Comparison of ENCODE assay signal across 40 cellular contexts in the genomic region with DNA sequence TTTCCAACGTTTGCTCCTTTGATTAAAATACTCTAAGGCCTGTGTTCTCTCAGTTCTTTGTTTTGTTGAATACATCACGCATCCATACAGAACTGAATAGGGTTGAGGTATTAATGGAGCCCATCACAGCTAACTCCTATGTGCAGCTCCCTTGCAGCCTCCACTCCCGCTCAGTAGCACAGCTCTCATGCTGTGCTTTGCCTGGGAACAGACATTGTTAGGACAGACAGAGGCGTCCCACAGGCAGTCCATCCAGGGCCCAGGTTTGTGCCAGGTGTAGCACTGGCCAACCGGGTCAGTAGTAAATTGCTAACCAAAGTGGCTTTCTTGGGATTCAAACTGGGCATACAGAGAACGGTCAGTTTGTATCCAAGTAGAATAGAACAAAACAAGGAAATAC.
"Had no signal": no experiment of that assay in that cellular context is flagged by ENCODE, and none has a peak within 500 bp of the region (broad histone marks: within the 10 kb centered on the region; RNA-seq: fewer than 3 reads in every experiment).

No MANE protein-coding gene starts in this region.

- H3K27ac Mint-ChIP-seq: activated naive CD4-positive, alpha-beta T cell treated with anti-CD3 and anti-CD28 coated beads for 36 hours; activated naive CD4-positive, alpha-beta T cell treated with anti-CD3 and anti-CD28 coated beads, Interleukin-2, amount 10 ng/mL, durations not matched to agents 7 days and 5 days; activated naive CD4-positive, alpha-beta T cell treated with anti-CD3 and anti-CD28 coated beads, Interleukin-2, amount 50 U/mL, for 24 hours; activated naive CD4-positive, alpha-beta T cell treated with anti-CD3 and anti-CD28 coated beads, Interleukin-2, amount 50 U/mL, for 72 hours; activated naive CD8-positive, alpha-beta T cell; activated naive CD8-positive, alpha-beta T cell treated with anti-CD3 and anti-CD28 coated beads for 36 hours; activated naive CD8-positive, alpha-beta T cell treated with anti-CD3 and anti-CD28 coated beads, Interleukin-2, amount 10 ng/mL, durations not matched to agents 7 days and 5 days; activated naive CD8-positive, alpha-beta T cell treated with anti-CD3 and anti-CD28 coated beads, Interleukin-2, amount 50 U/mL, for 24 hours; activated T-cell treated with anti-CD3 and anti-CD28 coated beads, Interleukin-2, amount 50 U/mL, for 24 hours; activated T-cell treated with anti-CD3 and anti-CD28 coated beads, Interleukin-2, amount 50 U/mL, for 72 hours; activated T-helper 1 cell treated with anti-CD3 and anti-CD28 coated beads, Interleukin-12 subunit alpha, Interleukin-12 subunit beta, Interleukin-2, Interleukin-4 antibody, amounts not matched to agents 30 ng/mL and 10 ng/mL and 1 ng/mL, durations not matched to agents 14 hours and 24 hours and 36 hours; activated T-helper 17 cell treated with anti-CD3 and anti-CD28 coated beads, Interleukin-2, amount 50 U/mL, for 72 hours; activated T-helper 2 cell treated with anti-CD3 and anti-CD28 coated beads, Interferon-gamma antibody, Interleukin-2, Interleukin-4, amounts not matched to agents 10 μg/mL and 5 μg/mL and 100 μg/mL, durations not matched to agents 14 hours and 24 hours and 36 hours; brain had no signal

- H3K27me3 ChIP-seq: adrenal gland, ascending aorta, body of pancreas, brain microvascular endothelial cell, breast epithelium, cardiac muscle cell had no signal

- H3K27me3 Mint-ChIP-seq: activated naive CD4-positive, alpha-beta T cell treated with anti-CD3 and anti-CD28 coated beads, Interleukin-2, amount 10 ng/mL, durations not matched to agents 7 days and 5 days; activated naive CD8-positive, alpha-beta T cell treated with anti-CD3 and anti-CD28 coated beads for 36 hours; activated naive CD8-positive, alpha-beta T cell treated with anti-CD3 and anti-CD28 coated beads, Interleukin-2, amount 10 ng/mL, durations not matched to agents 7 days and 5 days; activated naive CD8-positive, alpha-beta T cell treated with anti-CD3 and anti-CD28 coated beads, Interleukin-2, amount 50 U/mL, for 24 hours; activated T-cell treated with anti-CD3 and anti-CD28 coated beads, Interleukin-2, amount 50 U/mL, for 24 hours; central memory CD8-positive, alpha-beta T cell had no signal

- H3K36me3 ChIP-seq: adrenal gland, ascending aorta, brain microvascular endothelial cell, breast epithelium, cardiac muscle cell had no signal

- H3K4me3 Mint-ChIP-seq: activated naive CD4-positive, alpha-beta T cell treated with anti-CD3 and anti-CD28 coated beads for 36 hours; activated naive CD4-positive, alpha-beta T cell treated with anti-CD3 and anti-CD28 coated beads, Interleukin-2, amount 10 ng/mL, durations not matched to agents 7 days and 5 days; activated naive CD4-positive, alpha-beta T cell treated with anti-CD3 and anti-CD28 coated beads, Interleukin-2, amount 50 U/mL, for 24 hours; activated naive CD8-positive, alpha-beta T cell; activated naive CD8-positive, alpha-beta T cell treated with anti-CD3 and anti-CD28 coated beads for 36 hours; activated naive CD8-positive, alpha-beta T cell treated with anti-CD3 and anti-CD28 coated beads, Interleukin-2, amount 10 ng/mL, durations not matched to agents 7 days and 5 days; activated naive CD8-positive, alpha-beta T cell treated with anti-CD3 and anti-CD28 coated beads, Interleukin-2, amount 50 U/mL, for 24 hours; activated T-cell treated with anti-CD3 and anti-CD28 coated beads, Interleukin-2, amount 50 U/mL, for 24 hours; activated T-cell treated with anti-CD3 and anti-CD28 coated beads, Interleukin-2, amount 50 U/mL, for 4 hours; activated T-cell treated with anti-CD3 and anti-CD28 coated beads, Interleukin-2, amount 50 U/mL, for 72 hours; activated T-helper 1 cell treated with anti-CD3 and anti-CD28 coated beads, Interleukin-12 subunit alpha, Interleukin-12 subunit beta, Interleukin-2, Interleukin-4 antibody, amounts not matched to agents 30 ng/mL and 10 ng/mL and 1 ng/mL, durations not matched to agents 14 hours and 24 hours and 36 hours; activated T-helper 17 cell treated with anti-CD3 and anti-CD28 coated beads, Interleukin-2, amount 50 U/mL, for 72 hours; brain; central memory CD8-positive, alpha-beta T cell had no signal

- ATAC-seq: activated naive CD4-positive, alpha-beta T cell treated with anti-CD3 and anti-CD28 coated beads, Interleukin-2, amount 50 U/mL, for 72 hours; activated naive CD8-positive, alpha-beta T cell treated with anti-CD3 and anti-CD28 coated beads, Interleukin-2, amount 50 U/mL, for 24 hours; activated T-cell treated with anti-CD3 and anti-CD28 coated beads, Interleukin-2, amount 50 U/mL, for 4 hours; activated T-cell treated with anti-CD3 and anti-CD28 coated beads, Interleukin-2, amount 50 U/mL, for 72 hours; activated T-helper 17 cell treated with anti-CD3 and anti-CD28 coated beads, Interleukin-2, amount 50 U/mL, for 72 hours; body of pancreas had no signal

- H3K4me3 ChIP-seq: adrenal gland, ascending aorta, body of pancreas, breast epithelium, cardiac muscle cell had no signal

- H3K36me3 Mint-ChIP-seq: activated naive CD4-positive, alpha-beta T cell treated with anti-CD3 and anti-CD28 coated beads, Interleukin-2, amount 10 ng/mL, durations not matched to agents 7 days and 5 days; activated naive CD4-positive, alpha-beta T cell treated with anti-CD3 and anti-CD28 coated beads, Interleukin-2, amount 50 U/mL, for 24 hours; activated naive CD4-positive, alpha-beta T cell treated with anti-CD3 and anti-CD28 coated beads, Interleukin-2, amount 50 U/mL, for 72 hours; activated naive CD8-positive, alpha-beta T cell; activated naive CD8-positive, alpha-beta T cell treated with anti-CD3 and anti-CD28 coated beads for 36 hours; activated naive CD8-positive, alpha-beta T cell treated with anti-CD3 and anti-CD28 coated beads, Interleukin-2, amount 10 ng/mL, durations not matched to agents 7 days and 5 days; brain had no signal

- H3K4me1 Mint-ChIP-seq: activated naive CD4-positive, alpha-beta T cell treated with anti-CD3 and anti-CD28 coated beads, Interleukin-2, amount 10 ng/mL, durations not matched to agents 7 days and 5 days; activated naive CD4-positive, alpha-beta T cell treated with anti-CD3 and anti-CD28 coated beads, Interleukin-2, amount 50 U/mL, for 24 hours; activated naive CD8-positive, alpha-beta T cell treated with anti-CD3 and anti-CD28 coated beads for 36 hours; activated naive CD8-positive, alpha-beta T cell treated with anti-CD3 and anti-CD28 coated beads, Interleukin-2, amount 10 ng/mL, durations not matched to agents 7 days and 5 days; activated naive CD8-positive, alpha-beta T cell treated with anti-CD3 and anti-CD28 coated beads, Interleukin-2, amount 50 U/mL, for 24 hours; activated T-helper 17 cell treated with anti-CD3 and anti-CD28 coated beads, Interleukin-2, amount 50 U/mL, for 72 hours; central memory CD8-positive, alpha-beta T cell had no signal

- H3K9me3 Mint-ChIP-seq: activated naive CD4-positive, alpha-beta T cell treated with anti-CD3 and anti-CD28 coated beads for 36 hours; activated naive CD4-positive, alpha-beta T cell treated with anti-CD3 and anti-CD28 coated beads, Interleukin-2, amount 10 ng/mL, durations not matched to agents 7 days and 5 days; activated naive CD4-positive, alpha-beta T cell treated with anti-CD3 and anti-CD28 coated beads, Interleukin-2, amount 50 U/mL, for 24 hours; activated naive CD4-positive, alpha-beta T cell treated with anti-CD3 and anti-CD28 coated beads, Interleukin-2, amount 50 U/mL, for 72 hours; activated naive CD8-positive, alpha-beta T cell treated with anti-CD3 and anti-CD28 coated beads for 36 hours; activated naive CD8-positive, alpha-beta T cell treated with anti-CD3 and anti-CD28 coated beads, Interleukin-2, amount 10 ng/mL, durations not matched to agents 7 days and 5 days; activated naive CD8-positive, alpha-beta T cell treated with anti-CD3 and anti-CD28 coated beads, Interleukin-2, amount 50 U/mL, for 24 hours; activated T-cell treated with anti-CD3 and anti-CD28 coated beads, Interleukin-2, amount 50 U/mL, for 24 hours; activated T-cell treated with anti-CD3 and anti-CD28 coated beads, Interleukin-2, amount 50 U/mL, for 4 hours; activated T-cell treated with anti-CD3 and anti-CD28 coated beads, Interleukin-2, amount 50 U/mL, for 72 hours; activated T-helper 1 cell treated with anti-CD3 and anti-CD28 coated beads, Interleukin-12 subunit alpha, Interleukin-12 subunit beta, Interleukin-2, Interleukin-4 antibody, amounts not matched to agents 30 ng/mL and 10 ng/mL and 1 ng/mL, durations not matched to agents 14 hours and 24 hours and 36 hours; activated T-helper 17 cell treated with anti-CD3 and anti-CD28 coated beads, Interleukin-2, amount 50 U/mL, for 72 hours; activated T-helper 2 cell treated with anti-CD3 and anti-CD28 coated beads, Interferon-gamma antibody, Interleukin-2, Interleukin-4, amounts not matched to agents 10 μg/mL and 5 μg/mL and 100 μg/mL, durations not matched to agents 14 hours and 24 hours and 36 hours; central memory CD8-positive, alpha-beta T cell had no signal

- H3K27ac ChIP-seq: adrenal gland, ascending aorta, body of pancreas, brain microvascular endothelial cell, breast epithelium, cardiac muscle cell had no signal

- H3K9me3 ChIP-seq: adrenal gland, ascending aorta, body of pancreas, breast epithelium had no signal

- DNase-seq: activated effector memory CD4-positive, alpha-beta T cell treated with anti-CD3 and anti-CD28 coated beads, Interleukin-2, amount 50 U/mL, for 16 hours; activated effector memory CD4-positive, alpha-beta T cell treated with Interleukin-2 at 50 U/mL for 16 hours; activated gamma-delta T cell; activated gamma-delta T cell treated with Interleukin-2 at 50 U/mL for 16 hours; activated naive CD4-positive, alpha-beta T cell treated with anti-CD3 and anti-CD28 coated beads for 36 hours; activated naive CD4-positive, alpha-beta T cell treated with anti-CD3 and anti-CD28 coated beads, Interleukin-2, amount 10 ng/mL, durations not matched to agents 7 days and 5 days; activated naive CD4-positive, alpha-beta T cell treated with anti-CD3 and anti-CD28 coated beads, Interleukin-2, amount 50 U/mL, for 16 hours; activated naive CD4-positive, alpha-beta T cell treated with Interleukin-2 at 50 U/mL for 16 hours; activated naive CD8-positive, alpha-beta T cell treated with anti-CD3 and anti-CD28 coated beads for 36 hours; activated naive CD8-positive, alpha-beta T cell treated with anti-CD3 and anti-CD28 coated beads, Interleukin-2, amount 10 ng/mL, durations not matched to agents 7 days and 5 days; activated naive CD8-positive, alpha-beta T cell treated with anti-CD3 and anti-CD28 coated beads, Interleukin-2, amount 50 U/mL, for 24 hours; activated T-cell treated with anti-CD3 and anti-CD28 coated beads for 4 hours; activated T-cell treated with anti-CD3 and anti-CD28 coated beads, Interleukin-2, amount 50 U/mL, for 1 hour; activated T-cell treated with anti-CD3 and anti-CD28 coated beads, Interleukin-2, amount 50 U/mL, for 24 hours; activated T-cell treated with anti-CD3 and anti-CD28 coated beads, Interleukin-2, amount 50 U/mL, for 4 hours; activated T-cell treated with anti-CD3 and anti-CD28 coated beads, Interleukin-2, amount 50 U/mL, for 48 hours; activated T-cell treated with anti-CD3 and anti-CD28 coated beads, Interleukin-2, amount 50 U/mL, for 72 hours; adrenal gland; amniotic stem cell; amygdala; anterior cingulate cortex; aorta; body of pancreas; brain microvascular endothelial cell; caudate nucleus; central memory CD4-positive, alpha-beta T cell; cerebellar nuclear complex had no signal

- H3K4me1 ChIP-seq: ascending aorta, breast epithelium had no signal

- FAIRE-seq: astrocyte, bronchial epithelial cell had no signal
